In the genomic region with DNA sequence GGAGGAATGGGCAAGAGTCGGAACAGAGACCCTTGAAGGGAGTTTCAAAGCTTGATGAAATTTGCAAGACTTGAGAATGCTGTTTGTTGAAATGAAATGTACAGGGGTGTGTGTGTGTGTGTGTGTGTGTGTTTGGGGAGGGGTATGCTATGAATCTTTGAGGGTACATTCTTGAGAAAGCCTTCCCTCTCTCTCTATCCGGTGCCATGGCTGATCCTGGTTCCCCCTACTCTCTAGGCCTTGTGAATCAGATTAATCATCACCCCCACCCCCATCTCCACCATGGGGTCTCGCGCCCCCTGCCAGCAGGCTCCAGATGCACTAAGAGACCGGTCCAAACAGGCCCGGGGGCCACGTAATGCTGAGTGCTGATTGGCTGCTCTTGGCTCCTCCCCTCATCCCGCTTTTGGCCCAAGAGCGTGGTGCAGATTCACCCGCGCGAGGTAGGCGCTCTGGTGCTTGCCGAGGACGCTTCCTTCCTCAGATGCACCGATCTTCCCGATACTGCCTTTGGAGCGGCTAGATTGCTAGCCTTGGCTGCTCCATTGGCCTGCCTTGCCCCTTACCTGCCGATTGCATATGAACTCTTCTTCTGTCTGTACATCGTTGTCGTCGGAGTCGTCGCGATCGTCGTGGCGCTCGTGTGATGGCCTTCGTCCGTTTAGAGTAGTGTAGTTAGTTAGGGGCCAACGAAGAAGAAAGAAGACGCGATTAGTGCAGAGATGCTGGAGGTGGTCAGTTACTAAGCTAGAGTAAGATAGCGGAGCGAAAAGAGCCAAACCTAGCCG, we compare ENCODE assay signal across 15 cellular contexts. TPM values are rescaled to one million over a fixed set of nuclear protein-coding genes. Genes with fewer than 3 reads are reported as not detected.
DNase-seq lines count a peak whose midpoint lies in the region; ATAC-seq, FAIRE-seq and TF ChIP-seq lines count a peak whose summit lies in the region.
"Had no signal": no experiment of that assay in that cellular context is flagged by ENCODE, and none has a peak within 500 bp of the region (broad histone marks: within the 10 kb centered on the region; RNA-seq: fewer than 3 reads in every experiment).

A gene (plus strand): TSS at position 441 of the 788 bp plus-strand sequence. CDS start 142,851 bp downstream, outside the sequence.

- intact Hi-C loops in CD14-positive monocyte (cut with micrococcal nuclease): no loop called here

- H3K27me3 Mint-ChIP-seq in CD14-positive monocyte (ENCODE audit: low read depth in 3 of 3) (peaks cover 53 to 81% (median 72%) of the 10 kb centered on the region in 3 donors), neural progenitor cell (ENCODE audit: insufficient read depth, low read depth) (peaks cover 55% of the 10 kb centered on the region)

- H3K9ac ChIP-seq in neural progenitor cell: no peak within 1 kb of the TSS

- peaks cover 18% of the 10 kb centered on the region for H3F3A ChIP-seq in neural progenitor cell (ENCODE audit: low read depth)

- no peak within 1 kb of the TSS for H3K27ac ChIP-seq in neural progenitor cell
- H3K27ac ChIP-seq: C4-2B, foreskin keratinocyte, SJSA1 had no signal

- H3K4me1 Mint-ChIP-seq in CD14-positive monocyte (peaks cover 42% of the 10 kb centered on the region), neural progenitor cell (peaks cover 30% of the 10 kb centered on the region)

- ATAC-seq in GM18502 (IDR thresholded peaks at IDR 0.05; ENCODE audit: poor library complexity, unreplicated experiment): no peak

- H3K79me2 ChIP-seq in neural progenitor cell (ENCODE audit: low read depth): no peaks in the 10 kb centered on the region

- H3K27ac Mint-ChIP-seq in CD14-positive monocyte (peak within 1 kb of the TSS in 3 of 7 donors; percentile 28 to 48 (median 45)), neural progenitor cell (no peak within 1 kb of the TSS)

- peak within 1 kb of the TSS; percentile 74 for H2AFZ ChIP-seq in neural progenitor cell (replicated peaks)

- H3K4me3 Mint-ChIP-seq in CD14-positive monocyte: peak within 1 kb of the TSS; percentile 75 to 96
- peak within 1 kb of the TSS; percentile 88 for H3K4me3 Mint-ChIP-seq in neural progenitor cell

- H3K27me3 ChIP-seq in MG63 (peaks cover 3% of the 10 kb centered on the region), neural progenitor cell (peaks cover 98% of the 10 kb centered on the region)
- H3K27me3 ChIP-seq: SJSA1 had no signal

- DNase-seq in CD14-positive monocyte (ENCODE audit: low spot score) (no peak), MG63 (no peak), frontal cortex (ENCODE audit: low spot score in 2 of 2) (no peak), neural progenitor cell (ENCODE audit: low spot score) (peak; percentile 45), AG08396 (ENCODE audit: low spot score) (no peak), NCI-H82 treated with DMSO at 0.1 percent for 48 hours (lab: John Stamatoyannopoulos, UW; ENCODE audit: unreplicated experiment) (no peak)
- DNase-seq in activated CD4-positive, alpha-beta T cell treated with anti-CD3 and anti-CD28 coated beads, Interleukin-2, amount 50 U/mL, for 4 hours: no peak
- DNase-seq: foreskin keratinocyte; stimulated activated CD4-positive, alpha-beta T cell treated with anti-CD3 and anti-CD28 coated beads, Interleukin-2, amount 100 ng/mL, for 24 hours had no signal

- H3K4me1 ChIP-seq in neural progenitor cell: peaks cover 17% of the 10 kb centered on the region
- H3K4me1 ChIP-seq: foreskin keratinocyte, SJSA1 had no signal

- FAIRE-seq in frontal cortex (lab: Jason Lieb, UNC): no peak
- FAIRE-seq: G401.6, GM18507 had no signal

- peaks cover 10 to 11% of the 10 kb centered on the region in 2 donors for H3K36me3 Mint-ChIP-seq in CD14-positive monocyte
- H3K36me3 Mint-ChIP-seq in neural progenitor cell: no peaks in the 10 kb centered on the region

- H4K20me1 ChIP-seq in neural progenitor cell (ENCODE audit: low read depth): peaks cover 20% of the 10 kb centered on the region

- H3K36me3 ChIP-seq in MG63: no peaks in the 10 kb centered on the region
- H3K36me3 ChIP-seq in neural progenitor cell: no peaks in the 10 kb centered on the region
- H3K36me3 ChIP-seq: SJSA1 had no signal

- TF ChIP-seq CTCF in CD14-positive monocyte (IDR thresholded peaks at IDR 0.05) (no peak), neural progenitor cell (IDR thresholded peaks at IDR 0.05) (peak; percentile 4)

- no peaks in the 10 kb centered on the region for H3K9me3 ChIP-seq in MG63
- no peaks in the 10 kb centered on the region for H3K9me3 ChIP-seq in neural progenitor cell (ENCODE audit: low read depth)
- H3K9me3 ChIP-seq: SJSA1 had no signal

- H3K9me3 Mint-ChIP-seq in CD14-positive monocyte (peaks cover 0 to 35% (median 29%) of the 10 kb centered on the region in 7 donors), neural progenitor cell (no peaks in the 10 kb centered on the region)

- H3K4me3 ChIP-seq in MG63: peak within 1 kb of the TSS; percentile 28
- H3K4me3 ChIP-seq in neural progenitor cell: peak within 1 kb of the TSS; percentile 65
- H3K4me3 ChIP-seq: SJSA1 had no signal

- H3K4me2 ChIP-seq in neural progenitor cell: peak within 1 kb of the TSS; percentile 95

RNA-seq across cellular contexts. Expression of the gene that starts here (rescaled TPM):
- polyA plus RNA-seq in CD14-positive monocyte: not detected
- total RNA-seq in MG63 (2014; rRNA removed; shearing (Covaris generic); ENCODE audit: low replicate concordance): not detected in 2 replicates
- 11.0 TPM for total RNA-seq in frontal cortex
- 1.4 and 1.7 TPM in 2 replicates for total RNA-seq in neural progenitor cell (ENCODE audit: low replicate concordance)
- total RNA-seq: foreskin keratinocyte, H4, SJSA1 had no signal
- polyA plus RNA-seq: foreskin keratinocyte had no signal
